8 cellular contexts compared by ENCODE assay signal in the genomic region with DNA sequence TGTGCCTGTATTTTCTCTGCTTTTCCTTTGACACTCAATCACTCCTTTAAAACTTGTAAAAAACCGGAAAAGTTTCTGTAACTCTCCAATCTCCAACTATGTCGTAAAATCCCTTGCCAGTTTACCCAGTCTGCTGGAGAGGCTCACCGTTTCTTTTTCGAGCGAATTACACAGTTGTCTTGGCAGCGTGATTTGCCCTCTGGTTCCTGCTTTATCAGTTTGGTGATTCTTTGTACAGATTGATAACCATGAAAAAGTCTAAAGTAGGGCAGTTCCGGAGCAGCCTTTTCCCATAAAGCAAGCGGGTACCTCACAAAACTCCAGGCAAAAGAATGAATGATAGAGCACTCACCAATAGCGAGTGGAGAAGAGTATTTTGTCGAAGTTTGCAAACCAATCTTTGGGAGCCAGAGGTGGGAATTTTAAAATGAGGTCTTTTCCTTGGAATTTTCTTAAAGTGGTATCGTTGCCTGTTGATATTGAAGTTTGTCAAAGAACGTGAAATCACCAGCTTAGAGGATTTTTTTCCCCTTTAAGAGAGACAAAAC. TPM values are rescaled to one million over a fixed set of nuclear protein-coding genes. Genes with fewer than 3 reads are reported as not detected.
DNase-seq lines count a peak whose midpoint lies in the region; TF ChIP-seq lines count a peak whose summit lies in the region.

A gene with protein sequence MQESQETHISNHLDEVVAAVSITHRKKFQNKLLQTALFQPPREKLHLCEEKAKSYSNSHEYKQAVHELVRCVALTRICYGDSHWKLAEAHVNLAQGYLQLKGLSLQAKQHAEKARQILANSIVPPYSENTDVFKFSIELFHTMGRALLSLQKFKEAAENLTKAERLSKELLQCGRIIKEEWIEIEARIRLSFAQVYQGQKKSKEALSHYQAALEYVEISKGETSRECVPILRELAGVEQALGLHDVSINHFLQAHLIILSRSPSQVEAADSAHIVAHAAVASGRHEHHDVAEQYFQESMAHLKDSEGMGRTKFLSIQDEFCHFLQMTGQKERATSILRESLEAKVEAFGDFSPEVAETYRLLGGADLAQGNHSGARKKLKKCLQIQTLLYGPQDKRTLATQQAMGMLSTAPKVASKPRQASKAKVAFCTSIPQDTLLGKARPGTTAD (minus strand): TSS at position 312 of the 548 bp plus-strand sequence. CDS start 20,869 bp downstream, outside the sequence.

- H3K36me3 ChIP-seq in SJCRH30: peaks cover 5% of the 10 kb centered on the region
- no peaks in the 10 kb centered on the region for H3K36me3 ChIP-seq in urinary bladder (ENCODE audit: insufficient read depth)

- H3K4me1 Mint-ChIP-seq in T-helper 2 cell treated with Interferon-gamma antibody and Interleukin-4, amounts not matched to agents 5 μg/mL and 100 μg/mL, for 36 hours (ENCODE audit: low read depth): peaks cover 24% of the 10 kb centered on the region

- no peaks in the 10 kb centered on the region for H3K27me3 Mint-ChIP-seq in T-helper 2 cell treated with Interferon-gamma antibody and Interleukin-4, amounts not matched to agents 5 μg/mL and 100 μg/mL, for 36 hours (ENCODE audit: low read depth)

- H3K4me3 ChIP-seq in SJCRH30 (peak within 1 kb of the TSS; percentile 91), epithelial cell of proximal tubule (ENCODE audit: low read depth, low read length) (peak within 1 kb of the TSS; percentile 69), mononuclear cell (ENCODE audit: low read length) (peak within 1 kb of the TSS; percentile 1), urinary bladder (ENCODE audit: low read depth, low read length) (peak within 1 kb of the TSS; percentile 60)

- peak within 1 kb of the TSS; percentile 80 for H3K27ac ChIP-seq in SJCRH30
- H3K27ac ChIP-seq in urinary bladder (ENCODE audit: low read depth): no peak within 1 kb of the TSS

- H3K36me3 Mint-ChIP-seq in T-helper 2 cell treated with Interferon-gamma antibody and Interleukin-4, amounts not matched to agents 5 μg/mL and 100 μg/mL, for 36 hours (ENCODE audit: low read depth): peaks cover 4% of the 10 kb centered on the region

- H3K4me3 Mint-ChIP-seq in T-helper 2 cell treated with Interferon-gamma antibody and Interleukin-4, amounts not matched to agents 5 μg/mL and 100 μg/mL, for 36 hours: no peak within 1 kb of the TSS

- peak within 1 kb of the TSS; percentile 87 for H3K27ac Mint-ChIP-seq in T-helper 2 cell treated with Interferon-gamma antibody and Interleukin-4, amounts not matched to agents 5 μg/mL and 100 μg/mL, for 36 hours

- DNase-seq in T-helper 2 cell treated with Interferon-gamma antibody and Interleukin-4, amounts not matched to agents 5 μg/mL and 100 μg/mL, for 36 hours (ENCODE audit: low spot score): no peak
- DNase-seq in T-helper 2 cell (no peak), SJCRH30 (peak; percentile 61 to 89), epithelial cell of proximal tubule (ENCODE audit: low read depth) (peak; percentile 78), cortex of kidney (lab: John Stamatoyannopoulos, UW) (no peak), COLO668 (lab: John Stamatoyannopoulos, UW; ENCODE audit: unreplicated experiment) (no peak)

- H3K9me3 ChIP-seq in SJCRH30 (replicated peaks) (no peaks in the 10 kb centered on the region), mononuclear cell (ENCODE audit: low read depth, low read length) (no peaks in the 10 kb centered on the region)

- H3K27me3 ChIP-seq in SJCRH30 (no peaks in the 10 kb centered on the region), mononuclear cell (ENCODE audit: insufficient read depth, low read length) (no peaks in the 10 kb centered on the region)

- WGBS in urinary bladder: 5% methylated on average over 12 of the region's 12 CpGs

- H3K4me1 ChIP-seq in SJCRH30 (peaks cover 14% of the 10 kb centered on the region; the same call in 1 of the 2 replicates), mononuclear cell (ENCODE audit: insufficient read depth, low read length) (peaks cover 16% of the 10 kb centered on the region), urinary bladder (ENCODE audit: insufficient read depth) (peaks cover 1% of the 10 kb centered on the region)

- TF ChIP-seq CTCF in epithelial cell of proximal tubule (conservative IDR thresholded peaks at IDR 0.05; ENCODE audit: low read depth, low read length): no peak

- H3K9me3 Mint-ChIP-seq in T-helper 2 cell treated with Interferon-gamma antibody and Interleukin-4, amounts not matched to agents 5 μg/mL and 100 μg/mL, for 36 hours: peaks cover 5% of the 10 kb centered on the region

RNA-seq across cellular contexts. Expression of the gene that starts here (rescaled TPM):
- 28.3 and 43.1 TPM in 2 replicates for total RNA-seq in SJCRH30 (2014; rRNA removed; shearing (Covaris generic))
- total RNA-seq in epithelial cell of proximal tubule (11.4 and 12.1 TPM in 2 replicates), mononuclear cell (0.10 TPM), urinary bladder (57.0 TPM)
- 17.8 TPM for polyA plus RNA-seq in urinary bladder

Comparison
In these comparisons a context has a peak if more than half of its experiments do, and no peak if none do; other contexts are left out.
1. RNA of the gene that starts here (total RNA-seq): 57.0 TPM in urinary bladder (single experiment), 28.3 to 43.1 TPM in SJCRH30 and 11.4 to 12.1 TPM in epithelial cell of proximal tubule; 0.10 TPM in mononuclear cell (single experiment); every median in the first group is over 10 times any median in the second.
2. DNase-seq: peak in SJCRH30 (2 of 2) and epithelial cell of proximal tubule (single experiment); none in T-helper 2 cell treated with Interferon-gamma antibody and Interleukin-4, amounts not matched to agents 5 μg/mL and 100 μg/mL, for 36 hours (single experiment), T-helper 2 cell (0 of 5), cortex of kidney (single experiment) and COLO668 (single experiment).
3. H3K4me3 ChIP-seq: peak in every context shown above with its lines; median percentile 91 in SJCRH30; 69 in epithelial cell of proximal tubule; 60 in urinary bladder; 1 in mononuclear cell.